In the genomic region with DNA sequence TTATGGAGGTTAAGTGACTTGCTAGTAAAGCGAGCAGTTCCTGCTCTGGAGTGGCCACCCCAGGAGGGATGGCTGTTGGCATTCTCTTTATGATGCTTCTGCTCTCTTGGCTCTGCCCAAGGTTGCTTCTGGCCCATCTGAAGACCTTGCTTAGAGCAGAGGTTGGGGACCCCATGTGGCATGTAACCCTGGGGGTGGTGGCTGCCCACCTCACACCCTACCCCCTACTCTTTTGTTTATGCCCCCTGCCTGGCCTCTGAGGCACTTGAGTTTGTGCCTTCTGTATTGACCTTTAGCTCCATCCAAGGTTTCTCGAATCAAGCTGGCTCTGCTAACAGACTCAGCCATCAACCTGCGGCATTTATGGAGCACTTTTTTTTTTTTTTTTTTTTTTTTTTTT, we compare ENCODE assay signal across 30 cellular contexts.
"Had no signal": no experiment of that assay in that cellular context is flagged by ENCODE, and none has a peak within 500 bp of the region (broad histone marks: within the 10 kb centered on the region; RNA-seq: fewer than 3 reads in every experiment).

No MANE protein-coding gene starts in this region.

- ATAC-seq: activated CD4-positive, CD25-positive, alpha-beta regulatory T cell treated with anti-CD3 and anti-CD28 coated beads, Interleukin-2, amount 50 U/mL, for 24 hours; esophagus mucosa; left lobe of liver; lower lobe of right lung; mucosa of descending colon; pancreas; psoas muscle; stimulated activated naive B cell treated with anti-CD40 and anti-IgM and Interleukin-4, amounts not matched to agents 10 μg/mL and 1 μg/mL and 100 μg/mL, for 72 hours had no signal

- H3K9me3 ChIP-seq: lower lobe of right lung, mucosa of descending colon, pancreas, psoas muscle, sigmoid colon, stomach, thyroid gland, upper lobe of left lung had no signal

- H3K27me3 ChIP-seq: pancreas, sigmoid colon, stomach, thyroid gland, upper lobe of left lung had no signal

- H3K4me1 ChIP-seq: pancreas had no signal

- DNase-seq: activated CD4-positive, alpha-beta memory T cell treated with anti-CD3 and anti-CD28 coated beads for 36 hours; activated CD4-positive, alpha-beta T cell treated with anti-CD3 and anti-CD28 coated beads, Interleukin-2, amount 10 ng/mL, durations not matched to agents 24 days and 14 days; activated CD8-positive, alpha-beta memory T cell treated with anti-CD3 and anti-CD28 coated beads, Interleukin-2, amount 50 U/mL, for 4 hours; activated gamma-delta T cell treated with Interleukin-2 at 50 U/mL for 16 hours; activated naive CD4-positive, alpha-beta T cell treated with anti-CD3 and anti-CD28 coated beads, Interleukin-2, amount 50 U/mL, for 16 hours; activated T-cell treated with anti-CD3 and anti-CD28 coated beads, Interleukin-2, amount 50 U/mL, for 1 hour; amniotic stem cell; central memory CD4-positive, alpha-beta T cell; endodermal cell; foreskin fibroblast; kidney glomerular epithelial cell; lower lobe of right lung; mesendoderm; mucosa of descending colon; pancreas; psoas muscle; sigmoid colon; small intestine; stimulated activated CD4-positive, alpha-beta T cell treated with anti-CD3 and anti-CD28 coated beads, Interleukin-1b, Interleukin-23, amount 100 ng/mL, for 48 hours; stimulated activated CD4-positive, alpha-beta T cell treated with anti-CD3 and anti-CD28 coated beads, Interleukin-4, amount 100 ng/mL, for 4 hours; stimulated activated CD8-positive, alpha-beta memory T cell treated with anti-CD3 and anti-CD28 coated beads, Interleukin-4, amount 100 ng/mL, for 48 hours; stimulated activated naive B cell treated with anti-CD40 and anti-IgM and Interleukin-4, amounts not matched to agents 10 μg/mL and 1 μg/mL and 100 μg/mL, for 72 hours; stomach; T-helper 9 cell; thyroid gland; upper lobe of left lung had no signal

- H3K4me3 ChIP-seq: lower lobe of right lung, mucosa of descending colon, pancreas, psoas muscle, sigmoid colon, stomach, thyroid gland, upper lobe of left lung had no signal

- H3K27ac ChIP-seq: lower lobe of right lung, pancreas, psoas muscle, sigmoid colon, stomach, upper lobe of left lung, VCaP had no signal

- H3K36me3 ChIP-seq: lower lobe of right lung, pancreas, sigmoid colon, stomach, thyroid gland, upper lobe of left lung had no signal
